14 cellular contexts compared by ENCODE assay signal in genomic region chr2:233245406-233245805, GRCh38. TPM values are rescaled to one million over a fixed set of nuclear protein-coding genes. Genes with fewer than 3 reads are reported as not detected.
DNase-seq lines count a peak whose midpoint lies in the region; ATAC-seq and TF ChIP-seq lines count a peak whose summit lies in the region.
"Had no signal": no experiment of that assay in that cellular context is flagged by ENCODE, and none has a peak within 500 bp of the region (broad histone marks: within the 10 kb centered on the region; RNA-seq: fewer than 3 reads in every experiment).

No MANE protein-coding gene starts in this region.

- no peaks in the 10 kb centered on the region for H3K79me2 ChIP-seq in HCT116 (ENCODE audit: insufficient read depth, low read length)

- TF ChIP-seq CTCF in CD4-positive, alpha-beta T cell (IDR thresholded peaks at IDR 0.05) = no peak
- TF ChIP-seq CTCF in HCT116 (IDR thresholded peaks at IDR 0.05 in 2 of 3, conservative IDR thresholded peaks at IDR 0.05 in 1 of 3; ENCODE audit: borderline replicate concordance in 1 of 3, insufficient read depth in 1 of 3, low read depth in 2 of 3, low read length in 2 of 3) (no peak), neutrophil (IDR thresholded peaks at IDR 0.05) (no peak), esophagus squamous epithelium (IDR thresholded peaks at IDR 0.05) (no peak)

- no peak for ATAC-seq in CD4-positive, alpha-beta T cell (ENCODE audit: poor library complexity)
- no peak for ATAC-seq in HCT116
- no peak for ATAC-seq in stimulated activated memory B cell treated with anti-CD40 and anti-IgM and Interleukin-4, amounts not matched to agents 10 μg/mL and 1 μg/mL and 100 μg/mL, for 72 hours
- ATAC-seq: GM12878, HepG2 had no signal

- POLR2A ChIA-PET in CD4-positive, alpha-beta T cell (lab: Charles Lee) = interaction anchor here (0.7 kb wide), 1 partner anchor 1222 kb away, joined by 3 read pairs; no protein-coding TSS in a partner anchor
- POLR2A ChIA-PET in HCT116 (lab: Charles Lee) = no interaction called here

- no peaks in the 10 kb centered on the region for H4K20me1 ChIP-seq in HCT116 (ENCODE audit: insufficient read depth)

- H3K4me3 ChIP-seq in HCT116 (replicated peaks in 1 of 2; ENCODE audit: low read depth in 1 of 2, low read length in 2 of 2) (no peak overlapping the region), neutrophil (ENCODE audit: low read depth in 1 of 2, low read length in 1 of 2) (no peak overlapping the region), esophagus squamous epithelium (no peak overlapping the region)
- H3K4me3 ChIP-seq: GM12878 had no signal

- H3K36me3 ChIP-seq in HCT116 (ENCODE audit: control insufficient read depth in 1 of 2, insufficient read depth in 2 of 2, low read length in 2 of 2) (no peaks in the 10 kb centered on the region), neutrophil (no peaks in the 10 kb centered on the region), esophagus squamous epithelium (no peaks in the 10 kb centered on the region)

- no peak overlapping the region for H3K4me3 Mint-ChIP-seq in CD4-positive, alpha-beta T cell
- no peak overlapping the region for H3K4me3 Mint-ChIP-seq in activated naive CD8-positive, alpha-beta T cell treated with anti-CD3 and anti-CD28 coated beads for 36 hours
- H3K4me3 Mint-ChIP-seq in stimulated activated memory B cell treated with anti-CD40 and anti-IgM and Interleukin-4, amounts not matched to agents 10 μg/mL and 1 μg/mL and 100 μg/mL, for 72 hours = no peak overlapping the region

- H3K4me1 ChIP-seq in HCT116 (ENCODE audit: control insufficient read depth in 1 of 2, insufficient read depth in 2 of 2, low read length in 2 of 2) (peaks cover 34 to 60% of the 10 kb centered on the region in 2 experiments), neutrophil (ENCODE audit: control insufficient read depth in 1 of 2, insufficient read depth in 1 of 2, low read depth in 1 of 2, low read length in 1 of 2) (peaks cover 57 to 79% of the 10 kb centered on the region in 2 experiments), esophagus squamous epithelium (peaks cover 5 to 31% (median 13%) of the 10 kb centered on the region in 3 donors)

- TF ChIP-seq RAD21 in HCT116 (IDR thresholded peaks at IDR 0.05; ENCODE audit: low read depth) = no peak

- no peaks in the 10 kb centered on the region for H3K9me3 Mint-ChIP-seq in CD4-positive, alpha-beta T cell
- no peaks in the 10 kb centered on the region for H3K9me3 Mint-ChIP-seq in activated naive CD8-positive, alpha-beta T cell treated with anti-CD3 and anti-CD28 coated beads for 36 hours
- no peaks in the 10 kb centered on the region for H3K9me3 Mint-ChIP-seq in stimulated activated memory B cell treated with anti-CD40 and anti-IgM and Interleukin-4, amounts not matched to agents 10 μg/mL and 1 μg/mL and 100 μg/mL, for 72 hours

- peak overlapping the region; percentile 42 for H3K4me2 ChIP-seq in HCT116 (ENCODE audit: low read length)
- H3K4me2 ChIP-seq: KMS-11 had no signal

- RAD21 ChIA-PET in HCT116 (lab: Charles Lee; ENCODE audit: low non-redundant PET in 1 of 2, low total read pairs in 2 of 2, uncharacterized antibody in 2 of 2, unreplicated experiment in 2 of 2) = no interaction called here

- BruUV-seq in HCT116 (replicated peaks; lab: Mats Ljungman, UMichigan) = no TSS peak

- H3K9me2 ChIP-seq in HCT116 (ENCODE audit: insufficient read depth) = no peaks in the 10 kb centered on the region

- intact Hi-C loops in CD4-positive, alpha-beta T cell (cut with DNase I, micrococcal nuclease) = loop anchor here in 1 of 2 experiments (5.0 kb wide), 1 partner anchor 163 kb away; no protein-coding TSS in a partner anchor
- intact Hi-C loops in HCT116 (cut with micrococcal nuclease) = no loop called here
- intact Hi-C loops in esophagus squamous epithelium (cut with DNase I) = loop anchor here (10.0 kb wide), 1 partner anchor 391 kb away; no protein-coding TSS in a partner anchor

- peaks cover 65% of the 10 kb centered on the region for H3K4me1 Mint-ChIP-seq in CD4-positive, alpha-beta T cell (ENCODE audit: low read depth)
- peaks cover 54% of the 10 kb centered on the region for H3K4me1 Mint-ChIP-seq in activated naive CD8-positive, alpha-beta T cell treated with anti-CD3 and anti-CD28 coated beads for 36 hours
- H3K4me1 Mint-ChIP-seq in stimulated activated memory B cell treated with anti-CD40 and anti-IgM and Interleukin-4, amounts not matched to agents 10 μg/mL and 1 μg/mL and 100 μg/mL, for 72 hours = peaks cover 28% of the 10 kb centered on the region

- no peaks in the 10 kb centered on the region for H3K36me3 Mint-ChIP-seq in CD4-positive, alpha-beta T cell (ENCODE audit: low read depth)
- no peaks in the 10 kb centered on the region for H3K36me3 Mint-ChIP-seq in activated naive CD8-positive, alpha-beta T cell treated with anti-CD3 and anti-CD28 coated beads for 36 hours
- H3K36me3 Mint-ChIP-seq in stimulated activated memory B cell treated with anti-CD40 and anti-IgM and Interleukin-4, amounts not matched to agents 10 μg/mL and 1 μg/mL and 100 μg/mL, for 72 hours = no peaks in the 10 kb centered on the region

- no peak for DNase-seq in CD4-positive, alpha-beta T cell
- DNase-seq in HCT116 (ENCODE audit: low read depth, low spot score) (no peak), esophagus squamous epithelium (lab: John Stamatoyannopoulos, UW) (no peak), substantia nigra (lab: John Stamatoyannopoulos, UW) (no peak)
- no peak for DNase-seq in activated naive CD8-positive, alpha-beta T cell treated with anti-CD3 and anti-CD28 coated beads for 36 hours
- DNase-seq: H7, NCI-H2029, NCI-H2171 treated with DMSO at 0.1 percent for 48 hours, SIG-M5 had no signal

- no peaks in the 10 kb centered on the region for H3K27me3 Mint-ChIP-seq in CD4-positive, alpha-beta T cell
- H3K27me3 Mint-ChIP-seq in activated naive CD8-positive, alpha-beta T cell treated with anti-CD3 and anti-CD28 coated beads for 36 hours = no peaks in the 10 kb centered on the region
- no peaks in the 10 kb centered on the region for H3K27me3 Mint-ChIP-seq in stimulated activated memory B cell treated with anti-CD40 and anti-IgM and Interleukin-4, amounts not matched to agents 10 μg/mL and 1 μg/mL and 100 μg/mL, for 72 hours

- H3K27ac Mint-ChIP-seq in CD4-positive, alpha-beta T cell = peak overlapping the region; percentile 65
- peak overlapping the region; percentile 49 for H3K27ac Mint-ChIP-seq in activated naive CD8-positive, alpha-beta T cell treated with anti-CD3 and anti-CD28 coated beads for 36 hours
- H3K27ac Mint-ChIP-seq in stimulated activated memory B cell treated with anti-CD40 and anti-IgM and Interleukin-4, amounts not matched to agents 10 μg/mL and 1 μg/mL and 100 μg/mL, for 72 hours = no peak overlapping the region

- H3K27ac ChIP-seq in CD4-positive, alpha-beta T cell (ENCODE audit: low read depth, low read length) = no peak overlapping the region
- no peak overlapping the region for H3K27ac ChIP-seq in HCT116 (ENCODE audit: low read depth, low read length)
- H3K27ac ChIP-seq in neutrophil = peak overlapping the region; percentile 86
- no peak overlapping the region for H3K27ac ChIP-seq in esophagus squamous epithelium
- H3K27ac ChIP-seq in substantia nigra (ENCODE audit: low read depth, low read length, poor library complexity, severe bottlenecking) = no peak overlapping the region
- H3K27ac ChIP-seq: KMS-11 had no signal

- H3K27me3 ChIP-seq in CD4-positive, alpha-beta T cell (ENCODE audit: control insufficient read depth, insufficient read depth, low read length) = no peaks in the 10 kb centered on the region
- H3K27me3 ChIP-seq in HCT116 (ENCODE audit: insufficient read depth, low read length) (no peaks in the 10 kb centered on the region), neutrophil (no peaks in the 10 kb centered on the region), esophagus squamous epithelium (no peaks in the 10 kb centered on the region)

- 84 to 87% methylated on average over 6 of the region's 6 CpGs for WGBS in esophagus squamous epithelium, 2 donors

- peak overlapping the region; percentile 71 for H2AFZ ChIP-seq in HCT116 (ENCODE audit: low read depth, low read length, poor library complexity, severe bottlenecking)

- no peak for TF ChIP-seq POLR2A in HCT116 (IDR thresholded peaks at IDR 0.05; ENCODE audit: borderline replicate concordance, extremely low read depth, insufficient read depth, insufficient read length)
- TF ChIP-seq POLR2A in esophagus squamous epithelium (IDR thresholded peaks at IDR 0.05) = no peak

- H3K9me3 ChIP-seq in CD4-positive, alpha-beta T cell (ENCODE audit: control insufficient read depth, low read length) = no peaks in the 10 kb centered on the region
- H3K9me3 ChIP-seq in HCT116 (ENCODE audit: control insufficient read depth in 1 of 2, insufficient read depth in 1 of 2, low read depth in 1 of 2, low read length in 2 of 2) (no peaks in the 10 kb centered on the region), neutrophil (no peaks in the 10 kb centered on the region), esophagus squamous epithelium (no peaks in the 10 kb centered on the region)

- H3K9ac ChIP-seq in HCT116 (ENCODE audit: low read length) = no peak overlapping the region
- H3K9ac ChIP-seq: KMS-11 had no signal

- CTCF ChIA-PET in CD4-positive, alpha-beta T cell (lab: Charles Lee) = interaction anchor here (1.4 kb wide), 1 partner anchor 23 kb away, joined by 3 read pairs; no protein-coding TSS in a partner anchor
- CTCF ChIA-PET in HCT116 (lab: Charles Lee) = interaction anchor here (1.3 kb wide), 1 partner anchor 392 kb away, joined by 3 read pairs; no protein-coding TSS in a partner anchor

TF ChIP-seq in HCT116, 20 proteins besides CTCF, POLR2A, EP300 and RAD21:
- TF ChIP-seq EZH2phosphoT487 (IDR thresholded peaks at IDR 0.05; ENCODE audit: borderline replicate concordance) (no peak), SP1 (IDR thresholded peaks at IDR 0.05; ENCODE audit: low read depth) (no peak), POLR2AphosphoS5 (IDR thresholded peaks at IDR 0.05; ENCODE audit: low read depth, low read length) (no peak), SIN3A (IDR thresholded peaks at IDR 0.05; ENCODE audit: low read depth) (0 out of 2 replicates have a peak, but pooled peaks have one; percentile 10), EZH2 (IDR thresholded peaks at IDR 0.05) (no peak)

RNA-seq across cellular contexts. Expression of gene ATG16L1, which starts 6.1 kb away (rescaled TPM):
- 100 to 1,000 TPM; 134 to 135 TPM for total RNA-seq in CD4-positive, alpha-beta T cell
- total RNA-seq in HCT116 (2021; ENCODE audit: unreplicated experiment) = 43.4 TPM
- 16.3 and 19.0 TPM in 2 replicates for polyA plus RNA-seq in HCT116 (2012)
- 10 to 100 TPM; 23.4 to 26.1 TPM for total RNA-seq in activated naive CD8-positive, alpha-beta T cell treated with anti-CD3 and anti-CD28 coated beads for 36 hours
- 10 to 100 TPM; 12.3 to 38.0 (median 22.8) TPM for total RNA-seq in esophagus squamous epithelium
